12 cellular contexts compared by ENCODE assay signal in the genomic region with DNA sequence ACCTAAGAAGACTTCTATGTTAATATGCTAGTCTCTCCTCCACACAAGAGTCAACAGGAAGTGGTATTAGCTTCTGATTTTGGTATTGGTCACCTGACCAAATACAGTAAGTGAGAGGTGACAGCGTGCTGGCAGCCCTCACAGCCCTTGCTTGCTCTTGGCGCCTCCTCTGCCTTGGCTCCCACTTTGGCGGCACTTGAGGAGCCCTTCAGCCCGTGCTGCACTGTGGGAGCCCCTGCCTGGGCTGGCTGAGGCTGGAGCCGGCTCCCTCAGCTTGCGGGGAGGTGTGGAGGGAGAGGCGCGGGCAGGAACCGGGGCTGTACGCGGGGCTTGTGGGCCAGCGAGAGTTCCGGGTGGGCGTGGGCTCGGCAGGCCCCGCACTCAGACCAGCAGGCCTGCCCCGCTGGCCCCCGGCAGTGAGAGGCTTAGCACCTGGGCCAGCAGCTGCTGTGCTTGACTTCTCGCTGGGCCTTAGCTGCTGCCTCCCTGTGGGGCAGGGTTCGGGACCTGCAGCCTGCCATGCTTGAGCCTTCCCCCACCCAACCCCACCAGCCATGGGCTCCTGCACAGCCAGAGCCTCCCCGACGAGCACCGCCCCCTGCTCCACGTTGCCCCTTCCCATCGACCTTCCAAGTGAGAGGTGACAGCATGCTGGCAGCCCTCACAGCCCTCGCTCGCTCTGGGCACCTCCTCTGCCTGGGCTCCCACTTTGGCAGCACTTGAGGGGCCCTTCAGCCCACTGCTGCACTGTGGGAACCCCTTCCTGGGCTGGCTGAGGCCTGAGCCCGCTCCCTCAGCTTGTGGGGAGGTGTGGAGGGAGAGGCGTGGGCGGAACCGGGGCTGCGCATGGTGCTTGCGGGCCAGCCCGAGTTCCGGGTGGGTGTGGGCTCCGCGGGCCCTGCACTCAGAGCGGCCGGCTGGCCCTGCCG. TPM values are rescaled to one million over a fixed set of nuclear protein-coding genes. Genes with fewer than 3 reads are reported as not detected.
DNase-seq lines count a peak whose midpoint lies in the region; ATAC-seq and TF ChIP-seq lines count a peak whose summit lies in the region.
"Had no signal": no experiment of that assay in that cellular context is flagged by ENCODE, and none has a peak within 500 bp of the region (broad histone marks: within the 10 kb centered on the region; RNA-seq: fewer than 3 reads in every experiment).

No MANE protein-coding gene starts in this region.

- H3K4me2 ChIP-seq in mesendoderm (ENCODE audit: low read length) = no peak overlapping the region

- H3K4me1 ChIP-seq in left lung = peaks cover 0 to 15% of the 10 kb centered on the region in 2 donors
- H3K4me1 ChIP-seq in mesendoderm (ENCODE audit: control insufficient read depth, low read depth, low read length) = no peaks in the 10 kb centered on the region
- H3K4me1 ChIP-seq: body of pancreas had no signal

- no peak overlapping the region for H3K56ac ChIP-seq in mesendoderm (ENCODE audit: low read length)

- H3K79me2 ChIP-seq in mesendoderm (ENCODE audit: control insufficient read depth, insufficient read depth, low read length) = no peaks in the 10 kb centered on the region

- intact Hi-C loops in left lung (cut with DNase I) (no loop called here), posterior vena cava (cut with DNase I) (loop anchor here in 1 of 2 donors (5.0 kb wide), 1 partner anchor 528 kb away; no protein-coding TSS in a partner anchor)

- WGBS in mesendoderm (ENCODE audit: extremely low coverage, insufficient coverage, low lambda C conversion rate) = no CpG with 5 or more reads among the region's 40 CpGs

- no peaks in the 10 kb centered on the region for H3K36me3 ChIP-seq in left lung
- H3K36me3 ChIP-seq in mesendoderm (ENCODE audit: control insufficient read depth, insufficient read depth, low read length) = no peaks in the 10 kb centered on the region
- H3K36me3 ChIP-seq: gastrocnemius medialis had no signal

- no peak overlapping the region for H3K18ac ChIP-seq in mesendoderm (ENCODE audit: low read length)

- H3K27me3 ChIP-seq in left lung (no peaks in the 10 kb centered on the region), mesendoderm (ENCODE audit: insufficient read depth, low read length, poor library complexity) (no peaks in the 10 kb centered on the region)
- H3K27me3 ChIP-seq: body of pancreas, gastrocnemius medialis had no signal

- H3K9ac ChIP-seq in mesendoderm (ENCODE audit: low read length) = no peak overlapping the region

- no peak overlapping the region for H4K8ac ChIP-seq in mesendoderm (ENCODE audit: low read depth, low read length)

- no peak overlapping the region for H3K4ac ChIP-seq in mesendoderm (ENCODE audit: low read depth, low read length)

- no peak overlapping the region for H3K23ac ChIP-seq in mesendoderm (ENCODE audit: low read length)

- no peak overlapping the region for H2AK5ac ChIP-seq in mesendoderm (ENCODE audit: low read length)

- H2BK120ac ChIP-seq in mesendoderm (ENCODE audit: low read depth, low read length) = no peak overlapping the region

- no peaks in the 10 kb centered on the region for H3K4me1 Mint-ChIP-seq in osteocyte (ENCODE audit: unreplicated experiment)

- no peaks in the 10 kb centered on the region for H3K36me3 Mint-ChIP-seq in osteocyte (ENCODE audit: unreplicated experiment)

- DNase-seq in left lung = peak; percentile 77 to 87
- DNase-seq in osteocyte (ENCODE audit: extremely low spot score, unreplicated experiment) = no peak
- DNase-seq in kidney tubule cell (ENCODE audit: low spot score) = no peak
- no peak for DNase-seq in posterior vena cava (ENCODE audit: low spot score)
- no peak for DNase-seq in mesendoderm
- DNase-seq: body of pancreas; gastrocnemius medialis; NCI-H510A; stimulated activated CD4-positive, alpha-beta T cell treated with anti-CD3 and anti-CD28 coated beads, Interleukin-4, amount 100 ng/mL, for 24 hours had no signal

- no peaks in the 10 kb centered on the region for H3K9me3 ChIP-seq in left lung
- H3K9me3 ChIP-seq: body of pancreas, gastrocnemius medialis had no signal

- H2BK5ac ChIP-seq in mesendoderm (ENCODE audit: low read length) = no peak overlapping the region

- no peak overlapping the region for H3K4me3 Mint-ChIP-seq in osteocyte (ENCODE audit: unreplicated experiment)

- no peaks in the 10 kb centered on the region for H3K27me3 Mint-ChIP-seq in osteocyte (ENCODE audit: unreplicated experiment)

- H4K5ac ChIP-seq in mesendoderm (ENCODE audit: low read length) = no peak overlapping the region

- no peaks in the 10 kb centered on the region for H3K79me1 ChIP-seq in mesendoderm (ENCODE audit: low read length)

- H3K27ac ChIP-seq in left lung (peak overlapping the region; percentile 26 to 50), mesendoderm (ENCODE audit: low read depth, low read length) (no peak overlapping the region)
- H3K27ac ChIP-seq: body of pancreas, gastrocnemius medialis had no signal

- H3K4me3 ChIP-seq in left lung (no peak overlapping the region), mesendoderm (ENCODE audit: low read length) (no peak overlapping the region)
- H3K4me3 ChIP-seq: body of pancreas, gastrocnemius medialis had no signal

- TF ChIP-seq CTCF in left lung (IDR thresholded peaks at IDR 0.05) (no peak), osteocyte (IDR thresholded peaks at IDR 0.05) (no peak)

- H3K27ac Mint-ChIP-seq in osteocyte (ENCODE audit: unreplicated experiment) = no peak overlapping the region

- no peaks in the 10 kb centered on the region for H3K9me3 Mint-ChIP-seq in osteocyte (ENCODE audit: unreplicated experiment)

- ATAC-seq in GM18517 (IDR thresholded peaks at IDR 0.05; ENCODE audit: unreplicated experiment) = peak; percentile 94
- peak; percentile 94 for ATAC-seq in GM21381 (IDR thresholded peaks at IDR 0.05; ENCODE audit: unreplicated experiment)
- peak; percentile 93 for ATAC-seq in HG03135 (IDR thresholded peaks at IDR 0.05; ENCODE audit: unreplicated experiment)
- peak; percentile 75 for ATAC-seq in left lung
- ATAC-seq: body of pancreas, gastrocnemius medialis had no signal

- H2BK15ac ChIP-seq in mesendoderm (replicated peaks; ENCODE audit: low read depth) = no peak overlapping the region

RNA-seq across cellular contexts. Expression of gene ACSL5, which starts 4.2 kb away (rescaled TPM):
- total RNA-seq in left lung (10 to 100 TPM; 68.0 to 82.5 TPM), osteocyte (0.46 and 0.57 TPM in 2 replicates), posterior vena cava (10 to 100 TPM; 13.1 to 14.7 TPM)
- 0.20 TPM for polyA plus RNA-seq in mesendoderm (2013, experiment 1 of 2)
- 0.13 TPM for polyA plus RNA-seq in mesendoderm (2013, experiment 2 of 2)

Comparison
In these comparisons a context has a peak if more than half of its experiments do, and no peak if none do; other contexts are left out.
1. DNase-seq: peak in left lung (2 of 2); none in osteocyte (single experiment), kidney tubule cell (single experiment), posterior vena cava (single experiment) and mesendoderm (single experiment).
2. Peak in every context shown above with its lines, with median percentiles within 50 percentile points of each other: ATAC-seq.